ENCODE assay signal across 23 cellular contexts in the genomic region with DNA sequence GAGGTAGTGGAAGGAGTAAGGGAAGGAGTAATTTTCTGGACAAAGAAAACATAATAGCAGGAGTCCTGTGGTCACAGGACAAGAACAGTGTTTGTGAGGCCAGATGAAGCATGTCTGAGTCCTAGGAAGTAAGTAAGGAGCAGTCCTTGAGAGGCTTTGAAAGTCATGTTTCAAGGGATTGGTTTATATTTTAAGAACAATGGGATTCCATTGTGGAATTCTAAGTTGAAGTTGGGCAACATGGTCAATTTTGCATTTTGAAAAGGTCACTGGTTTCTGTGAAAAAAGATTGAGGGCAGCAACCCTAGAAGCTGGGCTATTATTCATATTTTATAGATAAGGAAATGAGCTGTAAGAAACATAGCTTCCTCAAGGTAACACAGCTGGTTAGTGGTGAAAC. TPM values are rescaled to one million over a fixed set of nuclear protein-coding genes. Genes with fewer than 3 reads are reported as not detected.
DNase-seq lines count a peak whose midpoint lies in the region; ATAC-seq and TF ChIP-seq lines count a peak whose summit lies in the region.
"Had no signal": no experiment of that assay in that cellular context is flagged by ENCODE, and none has a peak within 500 bp of the region (broad histone marks: within the 10 kb centered on the region; RNA-seq: fewer than 3 reads in every experiment).

No MANE protein-coding gene starts in this region.

- H3K4me1 Mint-ChIP-seq in Calu3 (ENCODE audit: low read depth, unreplicated experiment) (no peaks in the 10 kb centered on the region), H9 (peaks cover 5 to 6% of the 10 kb centered on the region in 2 experiments; a peak in 2 of 4 replicates)
- H3K4me1 Mint-ChIP-seq: brain, memory B cell, naive B cell had no signal

- H2BK120ac ChIP-seq in H9 (ENCODE audit: low read depth, low read length, poor library complexity, severe bottlenecking): no peak overlapping the region

- DNase-seq in HCT116 (ENCODE audit: low read depth, low spot score): no peak
- DNase-seq in adrenal gland: peak in 2 of 7 donors; percentile 20 to 35
- peak; percentile 84 for DNase-seq in fibroblast of the aortic adventitia (ENCODE audit: low read depth)
- DNase-seq in NCI-H2196 treated with DMSO at 0.1 percent for 48 hours (lab: John Stamatoyannopoulos, UW; ENCODE audit: unreplicated experiment): no peak
- DNase-seq in Calu3: no peak
- no peak for DNase-seq in omental fat pad (ENCODE audit: low spot score)
- no peak for DNase-seq in H9
- DNase-seq: activated CD4-positive, alpha-beta T cell treated with anti-CD3 and anti-CD28 coated beads, Interleukin-2, amount 50 U/mL, for 4 hours; activated effector memory CD4-positive, alpha-beta T cell treated with anti-CD3 and anti-CD28 coated beads, Interleukin-2, amount 50 U/mL, for 16 hours; left cardiac atrium; naive B cell; NCI-H1092 treated with DMSO at 0.1 percent for 48 hours; NCI-H187 treated with DMSO at 0.1 percent for 48 hours; NCI-H345; NCI-H774; stimulated activated CD4-positive, alpha-beta T cell treated with anti-CD3 and anti-CD28 coated beads, Interleukin-1b, Interleukin-23, amount 100 ng/mL, for 48 hours; T-helper 9 cell had no signal

- H3K4me3 Mint-ChIP-seq in Calu3 (ENCODE audit: low read depth, unreplicated experiment) (no peak overlapping the region), H9 (no peak overlapping the region)
- H3K4me3 Mint-ChIP-seq: brain, memory B cell, naive B cell had no signal

- ATAC-seq in HCT116: 0 out of 2 replicates have a peak, but pooled peaks have one; percentile 3
- ATAC-seq in omental fat pad (ENCODE audit: low FRiP score): no peak

- H2BK15ac ChIP-seq in H9 (ENCODE audit: low read depth, low read length): no peak overlapping the region

- H3K4ac ChIP-seq in H9 (ENCODE audit: low read depth, low read length): no peak overlapping the region

- no peak overlapping the region for H3T11ph ChIP-seq in H9 (ENCODE audit: low read length)

- POLR2A ChIA-PET in HCT116 (lab: Charles Lee): interaction anchor here (2.1 kb wide), 1 partner anchor 9 kb away, joined by 15 read pairs; no protein-coding TSS in a partner anchor

- H3K56ac ChIP-seq in H9 (ENCODE audit: insufficient read length, low read depth, low read length): no peak overlapping the region

- H2BK5ac ChIP-seq in H9 (ENCODE audit: insufficient read length, low read length): no peak overlapping the region

- H4K5ac ChIP-seq in H9 (ENCODE audit: insufficient read length, low read depth, low read length): no peak overlapping the region

- H4K91ac ChIP-seq in H9 (ENCODE audit: insufficient read length, low read depth, low read length): no peak overlapping the region

- no peak overlapping the region for H2AK5ac ChIP-seq in H9 (ENCODE audit: insufficient read length, low read length)

- BruUV-seq in HCT116 (replicated peaks; lab: Mats Ljungman, UMichigan) (no TSS peak), Calu3 (replicated peaks; lab: Mats Ljungman, UMichigan) (no TSS peak)

- TF ChIP-seq CTCF in HCT116 (IDR thresholded peaks at IDR 0.05 in 2 of 3, conservative IDR thresholded peaks at IDR 0.05 in 1 of 3; ENCODE audit: borderline replicate concordance in 1 of 3, insufficient read depth in 1 of 3, low read depth in 2 of 3, low read length in 2 of 3): no peak
- TF ChIP-seq CTCF in adrenal gland (IDR thresholded peaks at IDR 0.05): no peak
- TF ChIP-seq CTCF in fibroblast of the aortic adventitia (IDR thresholded peaks at IDR 0.05; ENCODE audit: insufficient read depth, low read length): no peak
- no peak for TF ChIP-seq CTCF in Calu3 (IDR thresholded peaks at IDR 0.05; ENCODE audit: unreplicated experiment)
- TF ChIP-seq CTCF in omental fat pad (IDR thresholded peaks at IDR 0.05): no peak
- no peak for TF ChIP-seq CTCF in H9 (conservative IDR thresholded peaks at IDR 0.05)

- no peak overlapping the region for H2BK20ac ChIP-seq in H9 (ENCODE audit: low read depth, low read length, poor library complexity, severe bottlenecking)

- H3K9ac ChIP-seq in HCT116 (ENCODE audit: low read length): no peak overlapping the region
- no peak overlapping the region for H3K9ac ChIP-seq in H9 (ENCODE audit: extremely low read depth, insufficient read length, low read length)

- H3K14ac ChIP-seq in H9 (ENCODE audit: insufficient read depth, low read length): no peak overlapping the region

- H3K79me2 ChIP-seq in ACC112 (ENCODE audit: control insufficient read depth, insufficient read depth, low read length, unreplicated experiment) (no peaks in the 10 kb centered on the region), HCT116 (ENCODE audit: insufficient read depth, low read length) (no peaks in the 10 kb centered on the region), H9 (ENCODE audit: insufficient read depth, low read length) (no peaks in the 10 kb centered on the region)

- H3K4me1 ChIP-seq in ACC112 (ENCODE audit: control insufficient read depth, insufficient read depth, low read length, unreplicated experiment) (peaks cover 6% of the 10 kb centered on the region), HCT116 (ENCODE audit: control insufficient read depth in 1 of 2, insufficient read depth in 2 of 2, low read length in 2 of 2) (peaks cover 0 to 3% of the 10 kb centered on the region in 2 experiments; a peak in 1 of 4 replicates), adrenal gland (replicated peaks in 1 of 2) (peaks cover 11 to 26% of the 10 kb centered on the region in 2 donors), H9 (ENCODE audit: insufficient read depth, low read length) (no peaks in the 10 kb centered on the region; the same call in 1 of the 2 replicates)
- H3K4me1 ChIP-seq: colonic mucosa had no signal

- H2AFZ ChIP-seq in ACC112 (ENCODE audit: low read length, unreplicated experiment): peak overlapping the region; percentile 44
- peak overlapping the region; percentile 39 for H2AFZ ChIP-seq in HCT116 (ENCODE audit: low read depth, low read length, poor library complexity, severe bottlenecking)
- no peak overlapping the region for H2AFZ ChIP-seq in H9 (ENCODE audit: low read length)

- H3K9me2 ChIP-seq in HCT116 (ENCODE audit: insufficient read depth): no peaks in the 10 kb centered on the region

- H4K20me1 ChIP-seq in HCT116 (ENCODE audit: insufficient read depth) (no peaks in the 10 kb centered on the region), H9 (ENCODE audit: control insufficient read depth, insufficient read depth, insufficient read length) (no peaks in the 10 kb centered on the region)

- H3K27ac Mint-ChIP-seq in Calu3 (ENCODE audit: unreplicated experiment): no peak overlapping the region
- H3K27ac Mint-ChIP-seq in H9: no peak overlapping the region
- H3K27ac Mint-ChIP-seq: brain, memory B cell had no signal

- CTCF ChIA-PET in HCT116 (lab: Charles Lee) (interaction anchor here (0.7 to 1.6 kb wide), 3 partner anchors 9 to 80 kb away, joined by 3 to 5 read pairs (median 3); no protein-coding TSS in a partner anchor), Calu3 (lab: Charles Lee) (no interaction called here)

- H3K36me3 Mint-ChIP-seq in Calu3 (ENCODE audit: insufficient read depth, unreplicated experiment) (no peaks in the 10 kb centered on the region), H9 (ENCODE audit: insufficient read depth in 1 of 3, low read depth in 3 of 3) (no peaks in the 10 kb centered on the region)
- H3K36me3 Mint-ChIP-seq: brain, memory B cell, naive B cell had no signal

- H3K4me2 ChIP-seq in HCT116 (ENCODE audit: low read length): no peak overlapping the region
- no peak overlapping the region for H3K4me2 ChIP-seq in H9 (ENCODE audit: insufficient read depth, insufficient read length, low read length)
- H3K4me2 ChIP-seq: A549 had no signal

- H3K23me2 ChIP-seq in H9 (ENCODE audit: insufficient read length, low read depth, low read length, poor library complexity, severe bottlenecking): no peaks in the 10 kb centered on the region

- H3K23ac ChIP-seq in H9 (ENCODE audit: insufficient read length, low read depth, low read length): no peak overlapping the region

- RAD21 ChIA-PET in HCT116 (lab: Charles Lee; ENCODE audit: low non-redundant PET in 1 of 2, low total read pairs in 2 of 2, uncharacterized antibody in 2 of 2, unreplicated experiment in 2 of 2): interaction anchor here in 1 of 2 experiments (0.7 kb wide), 1 partner anchor 286 kb away, joined by 3 read pairs; no protein-coding TSS in a partner anchor

- H3K79me1 ChIP-seq in H9 (ENCODE audit: insufficient read depth, low read depth, low read length, poor library complexity, severe bottlenecking): no peaks in the 10 kb centered on the region

- no peaks in the 10 kb centered on the region for H3K9me3 ChIP-seq in HCT116 (ENCODE audit: control insufficient read depth in 1 of 2, insufficient read depth in 1 of 2, low read depth in 1 of 2, low read length in 2 of 2)
- no peaks in the 10 kb centered on the region for H3K9me3 ChIP-seq in adrenal gland (replicated peaks in 1 of 3)
- H3K9me3 ChIP-seq in H9 (ENCODE audit: control insufficient read depth, low read depth, low read length): no peaks in the 10 kb centered on the region
- H3K9me3 ChIP-seq: A549, colonic mucosa had no signal

- TF ChIP-seq POLR2A in HCT116 (IDR thresholded peaks at IDR 0.05; ENCODE audit: borderline replicate concordance, extremely low read depth, insufficient read depth, insufficient read length): no peak
- TF ChIP-seq POLR2A in adrenal gland (IDR thresholded peaks at IDR 0.05): peak in 1 of 2 donors; percentile 43

- no peaks in the 10 kb centered on the region for H3K36me3 ChIP-seq in ACC112 (ENCODE audit: insufficient read depth, low read length)
- no peaks in the 10 kb centered on the region for H3K36me3 ChIP-seq in HCT116 (ENCODE audit: control insufficient read depth in 1 of 2, insufficient read depth in 2 of 2, low read length in 2 of 2)
- H3K36me3 ChIP-seq in adrenal gland (replicated peaks in 1 of 2): no peaks in the 10 kb centered on the region
- H3K36me3 ChIP-seq: colonic mucosa had no signal

- H3K27ac ChIP-seq in ACC112 (ENCODE audit: low read depth, low read length) (peak overlapping the region; percentile 14; the same call in 1 of the 2 replicates), HCT116 (ENCODE audit: low read depth, low read length) (no peak overlapping the region), adrenal gland (peak overlapping the region; percentile 58 to 86 (median 82)), H9 (ENCODE audit: insufficient read length, low read depth, low read length) (no peak overlapping the region)
- H3K27ac ChIP-seq: colonic mucosa, RWPE1 had no signal

- H2BK12ac ChIP-seq in H9 (ENCODE audit: insufficient read length, low read depth, low read length): no peak overlapping the region

- H3K27me3 ChIP-seq in ACC112 (ENCODE audit: insufficient read depth, low read length) (no peaks in the 10 kb centered on the region), HCT116 (ENCODE audit: insufficient read depth, low read length) (no peaks in the 10 kb centered on the region), adrenal gland (no peaks in the 10 kb centered on the region), H9 (ENCODE audit: insufficient read depth, low read length) (no peaks in the 10 kb centered on the region)
- H3K27me3 ChIP-seq: colonic mucosa had no signal

- H3K18ac ChIP-seq in H9 (ENCODE audit: insufficient read length, low read depth, low read length): no peak overlapping the region

- peaks cover 15% of the 10 kb centered on the region for H3K27me3 Mint-ChIP-seq in Calu3 (ENCODE audit: unreplicated experiment)
- H3K27me3 Mint-ChIP-seq in H9 (ENCODE audit: low read depth): peaks cover 8% of the 10 kb centered on the region; the same call in 1 of the 2 replicates

- H3K4me3 ChIP-seq in ACC112 (ENCODE audit: low read depth, low read length) (no peak overlapping the region), HCT116 (replicated peaks in 1 of 2; ENCODE audit: low read depth in 1 of 2, low read length in 2 of 2) (no peak overlapping the region), adrenal gland (no peak overlapping the region), fibroblast of the aortic adventitia (ENCODE audit: low read depth, low read length) (no peak overlapping the region)
- H3K4me3 ChIP-seq: A549, colonic mucosa had no signal

- H3K9me3 Mint-ChIP-seq in Calu3 (ENCODE audit: low read depth, unreplicated experiment) (no peaks in the 10 kb centered on the region), H9 (no peaks in the 10 kb centered on the region)
- H3K9me3 Mint-ChIP-seq: memory B cell, naive B cell had no signal

- intact Hi-C loops in HCT116 (cut with micrococcal nuclease): loop anchor here (1.0 kb wide), 1 partner anchor 80 kb away; no protein-coding TSS in a partner anchor
- intact Hi-C loops in adrenal gland (cut with DNase I): no loop called here
- intact Hi-C loops in Calu3 (cut with micrococcal nuclease; ENCODE audit: unreplicated experiment): loop anchor here (1.0 to 5.0 kb wide), 3 partner anchors 54 to 80 kb away; no protein-coding TSS in a partner anchor

- no peak for TF ChIP-seq RAD21 in HCT116 (IDR thresholded peaks at IDR 0.05; ENCODE audit: low read depth)

- H4K8ac ChIP-seq in H9 (replicated peaks; ENCODE audit: insufficient read length, low read depth, low read length): no peak overlapping the region

RNA-seq across cellular contexts. Expression of a gene that starts 10.8 kb away (rescaled TPM):
- total RNA-seq in HCT116 (2021; ENCODE audit: unreplicated experiment) (59.5 TPM), adrenal gland (10 to 100 TPM in 7 of 8 donors, 1 to 10 TPM in 1; 9.6 to 70.9 (median 34.5) TPM), fibroblast of the aortic adventitia (ENCODE audit: low replicate concordance) (7.0 and 20.9 TPM in 2 replicates), Calu3 (2022) (24.2 and 28.3 TPM in 2 replicates), omental fat pad (10 to 100 TPM; 30.2 to 45.4 (median 41.7) TPM), H9 (2021) (19.6 and 22.2 TPM in 2 replicates)
- polyA plus RNA-seq in HCT116 (2012): 51.5 and 64.6 TPM in 2 replicates
- polyA plus RNA-seq in adrenal gland: 100 to 1,000 TPM; 131 to 299 (median 267) TPM

RNA-seq across cellular contexts. Expression of a gene that starts 28.3 kb away (rescaled TPM):
- 12.3 TPM for total RNA-seq in HCT116 (2021; ENCODE audit: unreplicated experiment)
- polyA plus RNA-seq in HCT116 (2012): 2.7 and 2.9 TPM in 2 replicates
- total RNA-seq in adrenal gland: 10 to 100 TPM in 5 of 8 donors, 1 to 10 TPM in 3; 5.6 to 17.4 (median 10.9) TPM
- polyA plus RNA-seq in adrenal gland: 10 to 100 TPM in 1 of 3 donors, 1 to 10 TPM in 2; 1.2 to 16.7 (median 1.4) TPM
- 10.1 and 11.4 TPM in 2 replicates for total RNA-seq in fibroblast of the aortic adventitia (ENCODE audit: low replicate concordance)
- 6.3 and 7.4 TPM in 2 replicates for total RNA-seq in Calu3 (2022)
- 10 to 100 TPM in 2 of 4 donors, 1 to 10 TPM in 2; 5.2 to 18.6 (median 9.2) TPM for total RNA-seq in omental fat pad
- total RNA-seq in H9 (2021): 14.4 and 14.5 TPM in 2 replicates

Comparison
In these comparisons a context has a peak if more than half of its experiments do, and no peak if none do; other contexts are left out.
1. H3K27ac ChIP-seq: peak in ACC112 (single experiment) and adrenal gland (5 of 5); none in HCT116 (single experiment) and H9 (single experiment).
2. intact Hi-C loops: an anchor here in HCT116 (1.0 kb wide) and Calu3 (1.0 to 5.0 kb wide); none called in adrenal gland.